ENCODE assay signal across 1 cellular context in genomic region chr10:34723746-34724145, GRCh38.
TF ChIP-seq lines count a peak whose summit lies in the region.

No MANE protein-coding gene starts in this region.

TF ChIP-seq in HEK293T, 16 proteins besides CTCF, POLR2A, EP300 and RAD21 (continued from another document):
- no peak for TF ChIP-seq PKNOX1 (IDR thresholded peaks at IDR 0.05)
TF ChIP-seq in HEK293T: peak in this region for 0.
